Comparison of ENCODE assay signal across 17 cellular contexts in genomic region chr15:68644996-68645395, GRCh38.
DNase-seq lines count a peak whose midpoint lies in the region; ATAC-seq, FAIRE-seq and TF ChIP-seq lines count a peak whose summit lies in the region.
"Had no signal": no experiment of that assay in that cellular context is flagged by ENCODE, and none has a peak within 500 bp of the region (broad histone marks: within the 10 kb centered on the region; RNA-seq: fewer than 3 reads in every experiment).

No MANE protein-coding gene starts in this region.

- no peak for DNase-seq in IMR-90
- no peak for DNase-seq in HepG2 (ENCODE audit: low spot score)
- DNase-seq in RCC 7860 (ENCODE audit: low spot score) = no peak
- DNase-seq: DMS79; KG1; NCI-H1694 treated with DMSO at 0.1 percent for 48 hours; NK-92 treated with Interleukin-12 subunit alpha and Interleukin-12 subunit beta, amount 100 ng/mL, for 24 hours; Right ventricle myocardium superior had no signal

- no peak overlapping the region for H3K14ac ChIP-seq in IMR-90 (replicated peaks; ENCODE audit: low read depth, low read length)

- dilution Hi-C loops in IMR-90 (cut with HindIII; ENCODE audit: low sequenced_read_pairs, unreplicated experiment) = no loop called here

- 0 out of 2 replicates have a peak overlapping the region, but pooled peaks have one; percentile 76 for H3K4ac ChIP-seq in IMR-90 (ENCODE audit: low read depth, low read length)

- peak overlapping the region; percentile 99; the same call in 1 of the 2 replicates for H2BK120ac ChIP-seq in IMR-90 (ENCODE audit: low read depth, low read length)

- no peak overlapping the region for H3K56ac ChIP-seq in IMR-90 (ENCODE audit: extremely low read depth, insufficient read depth, low read length)

- no TSS peak for BruUV-seq in IMR-90 (replicated peaks; lab: Mats Ljungman, UMichigan)
- no TSS peak for BruUV-seq in HepG2 (replicated peaks; lab: Mats Ljungman, UMichigan)

- peaks cover 36% of the 10 kb centered on the region for H3K4me1 ChIP-seq in IMR-90 (ENCODE audit: control insufficient read depth, insufficient read depth, low read length)
- H3K4me1 ChIP-seq in HepG2 (ENCODE audit: insufficient read depth, low read length) = no peaks in the 10 kb centered on the region
- H3K4me1 ChIP-seq: Peyer's patch had no signal

- H3K27me3 ChIP-seq in IMR-90 (ENCODE audit: control insufficient read depth, insufficient read depth, low read length) = no peaks in the 10 kb centered on the region
- no peaks in the 10 kb centered on the region for H3K27me3 ChIP-seq in HepG2 (ENCODE audit: control insufficient read depth in 1 of 2, insufficient read depth in 2 of 2, low read length in 2 of 2)
- H3K27me3 ChIP-seq: Peyer's patch had no signal

- H3K23ac ChIP-seq in IMR-90 (ENCODE audit: low read depth, low read length) = no peak overlapping the region

- FAIRE-seq in HepG2 (lab: Jason Lieb, UNC) (no peak), RCC 7860 (lab: Jason Lieb, UNC) (no peak)
- FAIRE-seq: GM12892, GM18507, H1 had no signal

- H3K27ac Mint-ChIP-seq in nephron = peak overlapping the region in 2 of 3 experiments; percentile 70 to 76

- H2AFZ ChIP-seq in IMR-90 (replicated peaks; ENCODE audit: low read length, poor library complexity) = no peak overlapping the region
- H2AFZ ChIP-seq in HepG2 (ENCODE audit: low read length) = no peak overlapping the region

- in situ Hi-C loops in IMR-90 (cut with MboI; ENCODE audit: low sequenced_read_pairs) (no loop called here), HepG2 (cut with HindIII; ENCODE audit: extremely low pct_ligation_motif_present, low pct_unique_long_range_greater_than_20kb) (no loop called here)

- H3K9ac ChIP-seq in IMR-90 (ENCODE audit: low read depth, low read length) = no peak overlapping the region
- H3K9ac ChIP-seq in HepG2 (ENCODE audit: insufficient read depth, low read depth, low read length) = no peak overlapping the region

- no peaks in the 10 kb centered on the region for H3K79me2 ChIP-seq in HepG2 (ENCODE audit: insufficient read depth, low read length)

- H3K4me3 ChIP-seq in IMR-90 (ENCODE audit: insufficient read depth, low read depth, low read length) = no peak overlapping the region
- H3K4me3 ChIP-seq in HepG2 (replicated peaks in 1 of 3; ENCODE audit: insufficient read depth in 1 of 3, low read depth in 2 of 3, low read length in 3 of 3) = no peak overlapping the region
- H3K4me3 ChIP-seq: Peyer's patch had no signal

- H2BK15ac ChIP-seq in IMR-90 (ENCODE audit: low read depth, low read length) = peak overlapping the region; percentile 95; the same call in 1 of the 3 replicates

- ATAC-seq in IMR-90 (ENCODE audit: low read depth) (no peak), HepG2 (no peak), HG03196 (IDR thresholded peaks at IDR 0.05; ENCODE audit: unreplicated experiment) (no peak)

- no peaks in the 10 kb centered on the region for H3K9me3 Mint-ChIP-seq in nephron

- peaks cover 8 to 50% of the 10 kb centered on the region in 2 experiments for H3K79me1 ChIP-seq in IMR-90 (ENCODE audit: low read depth in 1 of 2, low read length in 2 of 2)

- H3K36me3 Mint-ChIP-seq in nephron (ENCODE audit: low read depth) = no peaks in the 10 kb centered on the region
- H3K36me3 Mint-ChIP-seq: CD14-positive monocyte had no signal

- POLR2A ChIA-PET in IMR-90 (lab: Charles Lee; ENCODE audit: unreplicated experiment) = no interaction called here
- POLR2A ChIA-PET in HepG2 (lab: Yijun Ruan, JAX) = no interaction called here

- peak overlapping the region; percentile 97 for H2AK5ac ChIP-seq in IMR-90 (ENCODE audit: low read depth, low read length)

- H3K27me3 Mint-ChIP-seq in nephron (ENCODE audit: low read depth) = peaks cover 4% of the 10 kb centered on the region

- no peak overlapping the region for H2BK5ac ChIP-seq in IMR-90 (ENCODE audit: low read depth, low read length, poor library complexity, severe bottlenecking)

- H3K36me3 ChIP-seq in IMR-90 (ENCODE audit: control insufficient read depth, insufficient read depth, low read length) (no peaks in the 10 kb centered on the region), HepG2 (replicated peaks in 1 of 2; ENCODE audit: control insufficient read depth in 1 of 2, insufficient read depth in 2 of 2, low read length in 2 of 2) (no peaks in the 10 kb centered on the region)
- H3K36me3 ChIP-seq: Peyer's patch had no signal

- TF ChIP-seq RAD21 in IMR-90 (IDR thresholded peaks at IDR 0.05; ENCODE audit: low read length) (no peak), HepG2 (CRISPR knock-in tag; IDR thresholded peaks at IDR 0.05) (no peak)

- TF ChIP-seq POLR2A in IMR-90 (IDR thresholded peaks at IDR 0.05; ENCODE audit: low read depth, low read length) (no peak), HepG2 (IDR thresholded peaks at IDR 0.05; ENCODE audit: insufficient read depth in 1 of 2, low read depth in 2 of 2, low read length in 2 of 2) (no peak)

- CTCF ChIA-PET in IMR-90 (lab: Yijun Ruan, JAX) = interaction anchor here (1.0 kb wide), 1 partner anchor 68 kb away, joined by 3 read pairs; no protein-coding TSS in a partner anchor
- CTCF ChIA-PET in HepG2 (lab: Yijun Ruan, JAX; ENCODE audit: low intra/inter-chr PET ratio, low total read pairs) = no interaction called here

- 98% methylated on average over 9 of the region's 17 CpGs; no CpG with 5 or more reads in 1 of the 2 experiments for WGBS in IMR-90 (ENCODE audit: extremely low coverage in 2 of 2, insufficient read length in 1 of 2), 2 experiments
- 97% methylated on average over 6 of the region's 17 CpGs for WGBS in HepG2 (ENCODE audit: low lambda C conversion rate)

- peaks cover 36% of the 10 kb centered on the region for H3K9me1 ChIP-seq in IMR-90 (ENCODE audit: insufficient read depth, low read length)

- H4K20me1 ChIP-seq in IMR-90 (ENCODE audit: insufficient read depth, low read length) = peaks cover 3% of the 10 kb centered on the region; the same call in 1 of the 2 replicates
- H4K20me1 ChIP-seq in HepG2 (ENCODE audit: insufficient read depth, low read length) = no peaks in the 10 kb centered on the region

- intact Hi-C loops in IMR-90 (cut with micrococcal nuclease) = no loop called here
- intact Hi-C loops in HepG2 (cut with micrococcal nuclease; ENCODE audit: unreplicated experiment) = no loop called here

- no peak for TF ChIP-seq EP300 in HepG2 (IDR thresholded peaks at IDR 0.05; ENCODE audit: low read depth in 2 of 2, low read length in 2 of 2)
- TF ChIP-seq EP300 in HepG2 (CRISPR knock-in tag; IDR thresholded peaks at IDR 0.05; ENCODE audit: borderline replicate concordance) = no peak

- H3K9me3 ChIP-seq in IMR-90 (ENCODE audit: control insufficient read depth, insufficient read depth, low read length) (no peaks in the 10 kb centered on the region), HepG2 (ENCODE audit: low read length) (no peaks in the 10 kb centered on the region)
- H3K9me3 ChIP-seq: Peyer's patch had no signal

- no peak overlapping the region for H4K5ac ChIP-seq in IMR-90 (ENCODE audit: low read depth, low read length)

- H3K4me1 Mint-ChIP-seq in nephron = peaks cover 39% of the 10 kb centered on the region
- H3K4me1 Mint-ChIP-seq: CD14-positive monocyte had no signal

- no peak overlapping the region for H3K18ac ChIP-seq in IMR-90 (ENCODE audit: low read depth, low read length)

- H2BK20ac ChIP-seq in IMR-90 (ENCODE audit: low read depth, low read length) = 0 out of 2 replicates have a peak overlapping the region, but pooled peaks have one; percentile 13

- H3K4me3 Mint-ChIP-seq in nephron = no peak overlapping the region
- H3K4me3 Mint-ChIP-seq: CD14-positive monocyte had no signal

- TF ChIP-seq CTCF in IMR-90 (conservative IDR thresholded peaks at IDR 0.05; ENCODE audit: low read depth, low read length) (no peak), nephron (IDR thresholded peaks at IDR 0.05; ENCODE audit: unreplicated experiment in 3 of 3) (no peak), HepG2 (CRISPR knock-in tag; IDR thresholded peaks at IDR 0.05) (no peak)

- H4K8ac ChIP-seq in IMR-90 (ENCODE audit: low read depth in 2 of 2, low read length in 2 of 2) = peak overlapping the region in 1 of 2 experiments; percentile 75; a peak in 2 of 4 replicates

- H3K4me2 ChIP-seq in IMR-90 (ENCODE audit: low read depth, low read length) = no peak overlapping the region
- H3K4me2 ChIP-seq in HepG2 (ENCODE audit: low read depth, low read length) = no peak overlapping the region

- peak overlapping the region; percentile 11 for H2AK9ac ChIP-seq in IMR-90 (replicated peaks; ENCODE audit: low read depth, low read length, poor library complexity)

- 0 out of 2 replicates have a peak overlapping the region, but pooled peaks have one; percentile 67 for H4K91ac ChIP-seq in IMR-90 (ENCODE audit: insufficient read depth, low read depth, low read length)

- H3K27ac ChIP-seq in IMR-90 (ENCODE audit: insufficient read depth, low read length) (no peak overlapping the region), cingulate gyrus (ENCODE audit: low read depth, low read length) (peak overlapping the region; percentile 57), temporal lobe (ENCODE audit: low read depth, low read length) (peak overlapping the region; percentile 69), HepG2 (ENCODE audit: extremely low read length, insufficient read depth, low read length) (no peak overlapping the region)
- H3K27ac ChIP-seq: Peyer's patch had no signal

TF ChIP-seq in IMR-90, 13 proteins besides CTCF, POLR2A, EP300 and RAD21:
- TF ChIP-seq NFE2L2 (IDR thresholded peaks at IDR 0.05; ENCODE audit: low read depth, low read length) (no peak), BHLHE40 (IDR thresholded peaks at IDR 0.05; ENCODE audit: low read depth, low read length) (no peak), CEBPB (IDR thresholded peaks at IDR 0.05; ENCODE audit: low read depth, low read length) (no peak), SMC3 (IDR thresholded peaks at IDR 0.05; ENCODE audit: low read depth, low read length) (no peak), MAZ (IDR thresholded peaks at IDR 0.05; ENCODE audit: borderline replicate concordance, low read depth, low read length) (no peak), FOS (IDR thresholded peaks at IDR 0.05; ENCODE audit: low read depth, low read length) (no peak)

TF ChIP-seq in HepG2, 621 proteins besides CTCF, POLR2A, EP300 and RAD21 (continues in another document):
- TF ChIP-seq, protein P1, sequence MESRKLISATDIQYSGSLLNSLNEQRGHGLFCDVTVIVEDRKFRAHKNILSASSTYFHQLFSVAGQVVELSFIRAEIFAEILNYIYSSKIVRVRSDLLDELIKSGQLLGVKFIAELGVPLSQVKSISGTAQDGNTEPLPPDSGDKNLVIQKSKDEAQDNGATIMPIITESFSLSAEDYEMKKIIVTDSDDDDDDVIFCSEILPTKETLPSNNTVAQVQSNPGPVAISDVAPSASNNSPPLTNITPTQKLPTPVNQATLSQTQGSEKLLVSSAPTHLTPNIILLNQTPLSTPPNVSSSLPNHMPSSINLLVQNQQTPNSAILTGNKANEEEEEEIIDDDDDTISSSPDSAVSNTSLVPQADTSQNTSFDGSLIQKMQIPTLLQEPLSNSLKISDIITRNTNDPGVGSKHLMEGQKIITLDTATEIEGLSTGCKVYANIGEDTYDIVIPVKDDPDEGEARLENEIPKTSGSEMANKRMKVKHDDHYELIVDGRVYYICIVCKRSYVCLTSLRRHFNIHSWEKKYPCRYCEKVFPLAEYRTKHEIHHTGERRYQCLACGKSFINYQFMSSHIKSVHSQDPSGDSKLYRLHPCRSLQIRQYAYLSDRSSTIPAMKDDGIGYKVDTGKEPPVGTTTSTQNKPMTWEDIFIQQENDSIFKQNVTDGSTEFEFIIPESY (CRISPR knock-in tag; IDR thresholded peaks at IDR 0.05) = no peak
- TF ChIP-seq HDAC2 (CRISPR knock-in tag; IDR thresholded peaks at IDR 0.05) = no peak
- no peak for TF ChIP-seq MTF2 (CRISPR knock-in tag; IDR thresholded peaks at IDR 0.05; ENCODE audit: borderline replicate concordance)

Comparison
In these comparisons a context has a peak if more than half of its experiments do, and no peak if none do; other contexts are left out.
1. H3K27ac ChIP-seq: peak in cingulate gyrus (single experiment) and temporal lobe (single experiment); none in IMR-90 (single experiment) and HepG2 (single experiment).